18 cellular contexts compared by ENCODE assay signal in genomic region chr17:80864751-80865150, GRCh38.
DNase-seq lines count a peak whose midpoint lies in the region; ATAC-seq and TF ChIP-seq lines count a peak whose summit lies in the region.
"Had no signal": no experiment of that assay in that cellular context is flagged by ENCODE, and none has a peak within 500 bp of the region (broad histone marks: within the 10 kb centered on the region; RNA-seq: fewer than 3 reads in every experiment).

No MANE protein-coding gene starts in this region.

- no peak overlapping the region for H3K4me3 ChIP-seq in RWPE2 (ENCODE audit: severe bottlenecking)

- no peak overlapping the region for H3K4me3 Mint-ChIP-seq in activated T-cell treated with anti-CD3 and anti-CD28 coated beads, Interleukin-2, amount 50 U/mL, for 24 hours
- no peak overlapping the region for H3K4me3 Mint-ChIP-seq in activated T-helper 1 cell treated with anti-CD3 and anti-CD28 coated beads, Interleukin-12 subunit alpha, Interleukin-12 subunit beta, Interleukin-2, Interleukin-4 antibody, amounts not matched to agents 30 ng/mL and 10 ng/mL and 1 ng/mL, durations not matched to agents 14 hours and 24 hours and 36 hours
- H3K4me3 Mint-ChIP-seq: B cell, CD14-positive monocyte had no signal

- no peaks in the 10 kb centered on the region for H3K27me3 Mint-ChIP-seq in activated T-cell treated with anti-CD3 and anti-CD28 coated beads, Interleukin-2, amount 50 U/mL, for 24 hours
- H3K27me3 Mint-ChIP-seq in activated T-helper 1 cell treated with anti-CD3 and anti-CD28 coated beads, Interleukin-12 subunit alpha, Interleukin-12 subunit beta, Interleukin-2, Interleukin-4 antibody, amounts not matched to agents 30 ng/mL and 10 ng/mL and 1 ng/mL, durations not matched to agents 14 hours and 24 hours and 36 hours (ENCODE audit: insufficient read depth), result no peaks in the 10 kb centered on the region
- H3K27me3 Mint-ChIP-seq: B cell had no signal

- intact Hi-C loops in activated T-helper 1 cell treated with anti-CD3 and anti-CD28 coated beads, Interleukin-12 subunit alpha, Interleukin-12 subunit beta, Interleukin-2, Interleukin-4 antibody, amounts not matched to agents 30 ng/mL and 10 ng/mL and 1 ng/mL, durations not matched to agents 14 hours and 24 hours and 36 hours (cut with micrococcal nuclease), result loop anchor here (5.0 kb wide), 1 partner anchor 118 kb away; no protein-coding TSS in a partner anchor
- intact Hi-C loops in posterior vena cava (cut with DNase I), result loop anchor here in 1 of 2 donors (5.0 kb wide), 2 partner anchors 98 to 118 kb away; no protein-coding TSS in a partner anchor

- H3K36me3 ChIP-seq in RWPE2 (ENCODE audit: low read depth), result peaks cover 9% of the 10 kb centered on the region

- peak overlapping the region; percentile 65 for H3K27ac Mint-ChIP-seq in activated T-cell treated with anti-CD3 and anti-CD28 coated beads, Interleukin-2, amount 50 U/mL, for 24 hours
- peak overlapping the region; percentile 20 for H3K27ac Mint-ChIP-seq in activated T-helper 1 cell treated with anti-CD3 and anti-CD28 coated beads, Interleukin-12 subunit alpha, Interleukin-12 subunit beta, Interleukin-2, Interleukin-4 antibody, amounts not matched to agents 30 ng/mL and 10 ng/mL and 1 ng/mL, durations not matched to agents 14 hours and 24 hours and 36 hours
- H3K27ac Mint-ChIP-seq: B cell had no signal

- DNase-seq in activated T-cell treated with anti-CD3 and anti-CD28 coated beads, Interleukin-2, amount 50 U/mL, for 24 hours, result no peak
- no peak for DNase-seq in activated T-cell treated with anti-CD3 and anti-CD28 coated beads, Interleukin-2, amount 50 U/mL, for 1 hour
- DNase-seq in RWPE2 (ENCODE audit: low spot score), result peak; percentile 34
- DNase-seq in activated T-helper 1 cell treated with anti-CD3 and anti-CD28 coated beads, Interleukin-12 subunit alpha, Interleukin-12 subunit beta, Interleukin-2, Interleukin-4 antibody, amounts not matched to agents 30 ng/mL and 10 ng/mL and 1 ng/mL, durations not matched to agents 14 hours and 24 hours and 36 hours (ENCODE audit: low spot score), result no peak
- peak; percentile 3 for DNase-seq in posterior vena cava (ENCODE audit: low spot score)
- DNase-seq in NCI-H69 (lab: John Stamatoyannopoulos, UW), result no peak
- no peak for DNase-seq in T-helper 1 cell
- DNase-seq: IMR-90, NCI-H1092 treated with DMSO at 0.1 percent for 48 hours, NCI-H1436 treated with DMSO at 0.1 percent for 48 hours, NCI-H1930, NCI-H2227 treated with DMSO at 0.1 percent for 48 hours, NCI-H510A, NCI-H748 treated with DMSO at 0.1 percent for 48 hours had no signal

- H3K4me1 ChIP-seq in RWPE2 (ENCODE audit: insufficient read depth, poor library complexity, severe bottlenecking), result peaks cover 18% of the 10 kb centered on the region

- H3K36me3 Mint-ChIP-seq in activated T-cell treated with anti-CD3 and anti-CD28 coated beads, Interleukin-2, amount 50 U/mL, for 24 hours (ENCODE audit: low read depth), result peaks cover 60% of the 10 kb centered on the region
- H3K36me3 Mint-ChIP-seq in activated T-helper 1 cell treated with anti-CD3 and anti-CD28 coated beads, Interleukin-12 subunit alpha, Interleukin-12 subunit beta, Interleukin-2, Interleukin-4 antibody, amounts not matched to agents 30 ng/mL and 10 ng/mL and 1 ng/mL, durations not matched to agents 14 hours and 24 hours and 36 hours (ENCODE audit: low read depth), result peaks cover 63% of the 10 kb centered on the region

- H3K27ac ChIP-seq in RWPE2 (ENCODE audit: poor library complexity, severe bottlenecking), result no peak overlapping the region
- H3K27ac ChIP-seq: KMS-11 had no signal

- H3K27me3 ChIP-seq in RWPE2 (ENCODE audit: insufficient read depth, poor library complexity, severe bottlenecking), result no peaks in the 10 kb centered on the region

- no peak for TF ChIP-seq CTCF in RWPE2 (IDR thresholded peaks at IDR 0.05; ENCODE audit: poor library complexity, severe bottlenecking)

- no peaks in the 10 kb centered on the region for H3K9me3 ChIP-seq in RWPE2 (ENCODE audit: severe bottlenecking)

- H3K9me3 Mint-ChIP-seq in activated T-cell treated with anti-CD3 and anti-CD28 coated beads, Interleukin-2, amount 50 U/mL, for 24 hours, result no peaks in the 10 kb centered on the region
- H3K9me3 Mint-ChIP-seq in activated T-helper 1 cell treated with anti-CD3 and anti-CD28 coated beads, Interleukin-12 subunit alpha, Interleukin-12 subunit beta, Interleukin-2, Interleukin-4 antibody, amounts not matched to agents 30 ng/mL and 10 ng/mL and 1 ng/mL, durations not matched to agents 14 hours and 24 hours and 36 hours, result peaks cover 15% of the 10 kb centered on the region

- peaks cover 84% of the 10 kb centered on the region for H3K4me1 Mint-ChIP-seq in activated T-cell treated with anti-CD3 and anti-CD28 coated beads, Interleukin-2, amount 50 U/mL, for 24 hours (ENCODE audit: low read depth)
- peaks cover 86% of the 10 kb centered on the region for H3K4me1 Mint-ChIP-seq in activated T-helper 1 cell treated with anti-CD3 and anti-CD28 coated beads, Interleukin-12 subunit alpha, Interleukin-12 subunit beta, Interleukin-2, Interleukin-4 antibody, amounts not matched to agents 30 ng/mL and 10 ng/mL and 1 ng/mL, durations not matched to agents 14 hours and 24 hours and 36 hours (ENCODE audit: low read depth)

- ATAC-seq in RWPE2 (ENCODE audit: low read depth), result no peak
- ATAC-seq: Panc1 had no signal

Comparison
In these comparisons a context has a peak if more than half of its experiments do, and no peak if none do; other contexts are left out.
1. DNase-seq: peak in RWPE2 (single experiment) and posterior vena cava (single experiment); none in activated T-cell treated with anti-CD3 and anti-CD28 coated beads, Interleukin-2, amount 50 U/mL, for 24 hours (single experiment), activated T-cell treated with anti-CD3 and anti-CD28 coated beads, Interleukin-2, amount 50 U/mL, for 1 hour (single experiment), activated T-helper 1 cell treated with anti-CD3 and anti-CD28 coated beads, Interleukin-12 subunit alpha, Interleukin-12 subunit beta, Interleukin-2, Interleukin-4 antibody, amounts not matched to agents 30 ng/mL and 10 ng/mL and 1 ng/mL, durations not matched to agents 14 hours and 24 hours and 36 hours (single experiment), NCI-H69 (single experiment) and T-helper 1 cell (0 of 5).